Comparison of ENCODE assay signal across 8 cellular contexts in genomic region chrX:103919336-103919682, GRCh38. TPM values are rescaled to one million over a fixed set of nuclear protein-coding genes. Genes with fewer than 3 reads are reported as not detected.
A peak's percentile ranks its signal among the peaks of the same experiment; 100 is the strongest.
DNase-seq lines count a peak whose midpoint lies in the region; ATAC-seq, FAIRE-seq and TF ChIP-seq lines count a peak whose summit lies in the region.

No MANE protein-coding gene starts in this region.

- 12 to 19% methylated on average over 5 to 8 of the region's 9 CpGs for WGBS in body of pancreas, 2 donors
- WGBS in small intestine, 3 donors: 7 to 30% (median 9%) methylated on average over 8 to 9 of the region's 9 CpGs

- H3K4me1 ChIP-seq in NT2/D1 (ENCODE audit: insufficient read depth, insufficient read length) (no peaks in the 10 kb centered on the region), body of pancreas (no peaks in the 10 kb centered on the region), small intestine (ENCODE audit: control insufficient read depth in 2 of 2, insufficient read depth in 1 of 2, low read depth in 1 of 2, low read length in 1 of 2) (no peaks in the 10 kb centered on the region)

- TF ChIP-seq CTCF in body of pancreas (IDR thresholded peaks at IDR 0.05): peak in 3 of 7 experiments; percentile 11 to 35 (median 28)

- H3K4me3 ChIP-seq in NT2/D1 (ENCODE audit: insufficient read length, low read depth) (peak overlapping the region; percentile 68), body of pancreas (peak overlapping the region; percentile 5 to 7), iPS-18c (ENCODE audit: insufficient read depth, low read depth, low read length) (peak overlapping the region; percentile 77), small intestine (ENCODE audit: low read depth in 1 of 2, low read length in 2 of 2) (peak overlapping the region; percentile 50 to 55)

- peak; percentile 38 for ATAC-seq in GM19372 (IDR thresholded peaks at IDR 0.05; ENCODE audit: low read depth, unreplicated experiment)
- ATAC-seq in HG03342 (IDR thresholded peaks at IDR 0.05; ENCODE audit: unreplicated experiment): peak; percentile 51
- peak; percentile 60 for ATAC-seq in body of pancreas

- peak overlapping the region in 3 of 4 donors; percentile 35 to 62 (median 40) for H3K27ac ChIP-seq in body of pancreas
- H3K27ac ChIP-seq in small intestine (ENCODE audit: low read depth in 1 of 2, low read length in 1 of 2): peak overlapping the region in 1 of 2 donors; percentile 86

- no peak for TF ChIP-seq POLR2A in body of pancreas (IDR thresholded peaks at IDR 0.05)

- intact Hi-C loops in body of pancreas (cut with DNase I): no loop called here

- H3K9ac ChIP-seq in NT2/D1 (ENCODE audit: insufficient read length, low read depth): peak overlapping the region; percentile 82

- DNase-seq in DMS 273 treated with DMSO at 0.1 percent for 48 hours (lab: John Stamatoyannopoulos, UW) (peak; percentile 71), NT2/D1 (ENCODE audit: low read depth, low spot score) (peak; percentile 30), body of pancreas (peak in 2 of 4 donors; percentile 2 to 21), small intestine (peak; percentile 26), ureter (ENCODE audit: low spot score) (no peak)

- no peak for FAIRE-seq in small intestine (lab: Jason Lieb, UNC)

- peaks cover 5% of the 10 kb centered on the region for H3K36me3 ChIP-seq in NT2/D1 (ENCODE audit: insufficient read depth, insufficient read length, low read length)
- no peaks in the 10 kb centered on the region for H3K36me3 ChIP-seq in body of pancreas (replicated peaks in 1 of 2; ENCODE audit: insufficient read depth in 1 of 2, low read depth in 2 of 2)
- no peaks in the 10 kb centered on the region for H3K36me3 ChIP-seq in small intestine (ENCODE audit: control insufficient read depth in 2 of 2, insufficient read depth in 2 of 2, low read length in 2 of 2)

- H3K9me3 ChIP-seq in NT2/D1 (ENCODE audit: insufficient read depth, low read length) (no peaks in the 10 kb centered on the region), body of pancreas (no peaks in the 10 kb centered on the region), iPS-18c (ENCODE audit: control insufficient read depth, insufficient read depth, low read length) (peaks cover 2% of the 10 kb centered on the region), small intestine (ENCODE audit: control insufficient read depth, low read depth) (no peaks in the 10 kb centered on the region)

- H3K27me3 ChIP-seq in NT2/D1 (ENCODE audit: insufficient read depth, insufficient read length): no peaks in the 10 kb centered on the region
- H3K27me3 ChIP-seq in body of pancreas: no peaks in the 10 kb centered on the region
- no peaks in the 10 kb centered on the region for H3K27me3 ChIP-seq in small intestine (ENCODE audit: control insufficient read depth in 2 of 2, insufficient read depth in 2 of 2, low read length in 2 of 2)

RNA-seq across cellular contexts. Expression of gene TMSB15B, which starts 43.1 kb away (rescaled TPM):
- total RNA-seq in body of pancreas: 1 to 10 TPM in 1 of 2 donors, under 1 TPM in 1; 0.33 to 3.6 TPM
- 1 to 10 TPM; 1.8 to 6.3 (median 1.9) TPM for polyA plus RNA-seq in small intestine
- total RNA-seq in ureter: 6.1 TPM

Comparison
In these comparisons a context has a peak if more than half of its experiments do, and no peak if none do; other contexts are left out.
1. H3K4me3 ChIP-seq: peak in every context shown above with its lines; median percentile 77 in iPS-18c; 68 in NT2/D1; 52 in small intestine; 6 in body of pancreas.